In genomic region chr9:13568446-13568845, GRCh38 we compare ENCODE assay signal across 8 cellular contexts.
DNase-seq lines count a peak whose midpoint lies in the region; ATAC-seq and TF ChIP-seq lines count a peak whose summit lies in the region.

No MANE protein-coding gene starts in this region.

- no peaks in the 10 kb centered on the region for H3K79me2 ChIP-seq in neural progenitor cell (ENCODE audit: low read depth)

- H4K20me1 ChIP-seq in neural progenitor cell (ENCODE audit: low read depth): no peaks in the 10 kb centered on the region

- H3K4me3 ChIP-seq in CD4-positive, alpha-beta memory T cell (ENCODE audit: low read length in 2 of 2): no peak overlapping the region
- H3K4me3 ChIP-seq in foreskin fibroblast (ENCODE audit: low read depth in 1 of 2, low read length in 2 of 2): peak overlapping the region; percentile 13 to 43
- H3K4me3 ChIP-seq in neural progenitor cell: peak overlapping the region; percentile 38

- H3K27me3 Mint-ChIP-seq in CD4-positive, alpha-beta memory T cell: no peaks in the 10 kb centered on the region
- no peaks in the 10 kb centered on the region for H3K27me3 Mint-ChIP-seq in neural progenitor cell (ENCODE audit: insufficient read depth, low read depth)
- peaks cover 3% of the 10 kb centered on the region for H3K27me3 Mint-ChIP-seq in activated CD4-positive, alpha-beta T cell treated with anti-CD3 and anti-CD28 coated beads, Interleukin-2, amount 10 ng/mL, durations not matched to agents 7 days and 5 days

- peaks cover 0 to 8% (median 0%) of the 10 kb centered on the region in 8 donors for H3K9me3 Mint-ChIP-seq in CD4-positive, alpha-beta memory T cell
- peaks cover 6% of the 10 kb centered on the region for H3K9me3 Mint-ChIP-seq in neural progenitor cell
- H3K9me3 Mint-ChIP-seq in activated CD4-positive, alpha-beta T cell treated with anti-CD3 and anti-CD28 coated beads, Interleukin-2, amount 10 ng/mL, durations not matched to agents 7 days and 5 days: no peaks in the 10 kb centered on the region

- H3K27ac Mint-ChIP-seq in CD4-positive, alpha-beta memory T cell: no peak overlapping the region
- H3K27ac Mint-ChIP-seq in neural progenitor cell: peak overlapping the region; percentile 98
- no peak overlapping the region for H3K27ac Mint-ChIP-seq in activated CD4-positive, alpha-beta T cell treated with anti-CD3 and anti-CD28 coated beads, Interleukin-2, amount 10 ng/mL, durations not matched to agents 7 days and 5 days

- intact Hi-C loops in CD4-positive, alpha-beta memory T cell (cut with micrococcal nuclease): no loop called here

- no peaks in the 10 kb centered on the region for H3K27me3 ChIP-seq in CD4-positive, alpha-beta memory T cell (ENCODE audit: insufficient read depth, low read length)
- peaks cover 22% of the 10 kb centered on the region for H3K27me3 ChIP-seq in neural progenitor cell

- H3K4me1 ChIP-seq in CD4-positive, alpha-beta memory T cell (ENCODE audit: insufficient read depth, low read length): no peaks in the 10 kb centered on the region
- H3K4me1 ChIP-seq in neural progenitor cell: peaks cover 15% of the 10 kb centered on the region

- H3K36me3 ChIP-seq in CD4-positive, alpha-beta memory T cell (ENCODE audit: insufficient read depth, low read length): no peaks in the 10 kb centered on the region
- no peaks in the 10 kb centered on the region for H3K36me3 ChIP-seq in neural progenitor cell

- H3K4me2 ChIP-seq in neural progenitor cell: peak overlapping the region; percentile 71

- CTCF ChIA-PET in CD4-positive, alpha-beta memory T cell (lab: Charles Lee; ENCODE audit: partially characterized antibody): no interaction called here
- CTCF ChIA-PET in activated CD4-positive, alpha-beta T cell treated with anti-CD3 and anti-CD28 coated beads, Interleukin-2, amount 10 ng/mL, durations not matched to agents 7 days and 5 days (lab: Charles Lee): no interaction called here

- H3K9ac ChIP-seq in neural progenitor cell: no peak overlapping the region

- in situ Hi-C loops in GM13977 (cut with MboI; ENCODE audit: low pct_unique_long_range_greater_than_20kb, low sequenced_read_pairs, unreplicated experiment): no loop called here

- H3K9me3 ChIP-seq in CD4-positive, alpha-beta memory T cell (ENCODE audit: control insufficient read depth in 1 of 2, low read length in 2 of 2): no peaks in the 10 kb centered on the region
- H3K9me3 ChIP-seq in neural progenitor cell (ENCODE audit: low read depth): no peaks in the 10 kb centered on the region

- no peaks in the 10 kb centered on the region for H3F3A ChIP-seq in neural progenitor cell (ENCODE audit: low read depth)

- H3K36me3 Mint-ChIP-seq in CD4-positive, alpha-beta memory T cell: no peaks in the 10 kb centered on the region
- no peaks in the 10 kb centered on the region for H3K36me3 Mint-ChIP-seq in neural progenitor cell
- H3K36me3 Mint-ChIP-seq in activated CD4-positive, alpha-beta T cell treated with anti-CD3 and anti-CD28 coated beads, Interleukin-2, amount 10 ng/mL, durations not matched to agents 7 days and 5 days (ENCODE audit: low read depth): no peaks in the 10 kb centered on the region

- POLR2A ChIA-PET in CD4-positive, alpha-beta memory T cell (lab: Charles Lee; ENCODE audit: partially characterized antibody): no interaction called here
- POLR2A ChIA-PET in activated CD4-positive, alpha-beta T cell treated with anti-CD3 and anti-CD28 coated beads, Interleukin-2, amount 10 ng/mL, durations not matched to agents 7 days and 5 days (lab: Charles Lee): no interaction called here

- no peak for DNase-seq in CD4-positive, alpha-beta memory T cell
- peak; percentile 61 for DNase-seq in NCI-H748 treated with DMSO at 0.1 percent for 48 hours (lab: John Stamatoyannopoulos, UW)
- DNase-seq in foreskin fibroblast: peak; percentile 9 to 54
- DNase-seq in neural progenitor cell (ENCODE audit: low spot score): no peak
- DNase-seq in GM13977 (ENCODE audit: low spot score): no peak
- no peak for DNase-seq in activated CD4-positive, alpha-beta T cell treated with anti-CD3 and anti-CD28 coated beads, Interleukin-2, amount 10 ng/mL, durations not matched to agents 7 days and 5 days

- no peak for ATAC-seq in HG02571 (IDR thresholded peaks at IDR 0.05; ENCODE audit: unreplicated experiment)
- ATAC-seq in GM18870 (IDR thresholded peaks at IDR 0.05; ENCODE audit: unreplicated experiment): no peak

- peaks cover 0 to 5% (median 2%) of the 10 kb centered on the region in 4 donors for H3K4me1 Mint-ChIP-seq in CD4-positive, alpha-beta memory T cell
- H3K4me1 Mint-ChIP-seq in neural progenitor cell: peaks cover 23% of the 10 kb centered on the region
- H3K4me1 Mint-ChIP-seq in activated CD4-positive, alpha-beta T cell treated with anti-CD3 and anti-CD28 coated beads, Interleukin-2, amount 10 ng/mL, durations not matched to agents 7 days and 5 days: no peaks in the 10 kb centered on the region

- TF ChIP-seq CTCF in foreskin fibroblast (IDR thresholded peaks at IDR 0.05; ENCODE audit: low read depth, low read length): no peak
- no peak for TF ChIP-seq CTCF in neural progenitor cell (IDR thresholded peaks at IDR 0.05)
- no peak for TF ChIP-seq CTCF in GM13977 (IDR thresholded peaks at IDR 0.05; ENCODE audit: extremely low read depth, insufficient read depth, missing control alignments)

- no peak overlapping the region for H3K27ac ChIP-seq in CD4-positive, alpha-beta memory T cell (ENCODE audit: low read depth, low read length)
- H3K27ac ChIP-seq in neural progenitor cell: no peak overlapping the region

- peak overlapping the region; percentile 90 for H2AFZ ChIP-seq in neural progenitor cell (replicated peaks)

- H3K4me3 Mint-ChIP-seq in CD4-positive, alpha-beta memory T cell: peak overlapping the region in 6 of 8 donors; percentile 21 to 68 (median 50)
- peak overlapping the region; percentile 72 for H3K4me3 Mint-ChIP-seq in neural progenitor cell
- no peak overlapping the region for H3K4me3 Mint-ChIP-seq in activated CD4-positive, alpha-beta T cell treated with anti-CD3 and anti-CD28 coated beads, Interleukin-2, amount 10 ng/mL, durations not matched to agents 7 days and 5 days

Comparison
In these comparisons a context has a peak if more than half of its experiments do, and no peak if none do; other contexts are left out.
1. DNase-seq: peak in NCI-H748 treated with DMSO at 0.1 percent for 48 hours (single experiment) and foreskin fibroblast (2 of 2); none in CD4-positive, alpha-beta memory T cell (0 of 5), neural progenitor cell (single experiment), GM13977 (single experiment) and activated CD4-positive, alpha-beta T cell treated with anti-CD3 and anti-CD28 coated beads, Interleukin-2, amount 10 ng/mL, durations not matched to agents 7 days and 5 days (single experiment).
2. H3K4me3 ChIP-seq: peak in foreskin fibroblast (2 of 2) and neural progenitor cell (single experiment); none in CD4-positive, alpha-beta memory T cell (0 of 2).